ENCODE assay signal across 9 cellular contexts in the genomic region with DNA sequence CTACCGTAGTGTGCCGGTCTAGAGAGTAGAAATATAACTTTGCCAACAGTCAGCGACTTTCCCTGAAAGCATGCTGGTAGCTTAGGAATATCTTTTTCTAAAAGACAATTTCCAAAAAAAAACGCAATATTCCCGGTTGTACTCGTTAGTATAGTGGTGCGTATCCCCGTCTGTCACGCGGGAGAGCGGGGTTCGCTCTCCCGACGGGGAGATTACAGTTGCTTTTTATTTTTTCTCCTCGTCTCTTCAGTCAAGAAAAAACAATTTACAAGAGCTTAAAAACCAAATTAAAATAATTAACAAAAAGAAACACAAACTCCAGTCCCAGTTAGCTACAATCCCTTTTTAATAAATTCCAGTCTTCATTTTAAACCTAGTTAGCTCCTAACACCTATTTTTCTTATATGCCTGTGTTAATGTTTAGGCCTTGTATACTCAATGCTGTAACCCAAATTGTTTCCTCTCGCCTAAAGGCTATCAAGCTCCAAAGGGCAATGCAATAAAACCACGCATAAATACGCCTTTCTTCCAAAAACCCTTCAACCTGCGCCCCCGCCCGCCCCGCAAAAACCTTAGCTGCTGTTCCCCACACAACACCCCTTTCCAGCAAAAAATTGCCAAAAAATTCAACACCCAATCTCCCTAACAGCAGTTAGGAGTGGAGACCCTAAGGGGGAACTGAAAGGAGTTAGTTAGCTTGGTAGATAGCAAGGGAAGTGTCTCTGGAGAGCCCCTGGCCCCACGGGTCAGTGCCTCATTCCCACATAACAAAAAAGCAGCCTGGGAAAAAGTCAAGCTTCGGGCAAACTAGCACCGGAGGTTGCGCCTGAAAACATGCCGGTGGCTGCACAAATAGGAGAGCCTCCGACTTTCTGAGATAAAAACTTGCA. TPM values are rescaled to one million over a fixed set of nuclear protein-coding genes. Genes with fewer than 3 reads are reported as not detected.
A peak's percentile ranks its signal among the peaks of the same experiment; 100 is the strongest.
DNase-seq lines count a peak whose midpoint lies in the region; ATAC-seq and TF ChIP-seq lines count a peak whose summit lies in the region.
"Had no signal": no experiment of that assay in that cellular context is flagged by ENCODE, and none has a peak within 500 bp of the region (broad histone marks: within the 10 kb centered on the region; RNA-seq: fewer than 3 reads in every experiment).

No MANE protein-coding gene starts in this region.

- peak overlapping the region; percentile 15 for H3K4me3 ChIP-seq in AG10803 (ENCODE audit: low read length)
- H3K4me3 ChIP-seq in choroid plexus epithelial cell (ENCODE audit: low read depth, low read length): peak overlapping the region; percentile 68

- DNase-seq in AG10803 (ENCODE audit: low read depth): no peak
- DNase-seq in KBM-7: peak; percentile 40
- peak; percentile 18 for DNase-seq in choroid plexus epithelial cell (ENCODE audit: low read depth)
- peak; percentile 29 for DNase-seq in middle frontal gyrus (ENCODE audit: extremely low spot score, low spot score)
- DNase-seq in stimulated activated CD4-positive, alpha-beta T cell treated with anti-CD3 and anti-CD28 coated beads, Interleukin-4, amount 100 ng/mL, for 1 hour: no peak
- DNase-seq in NCI-H748 (lab: John Stamatoyannopoulos, UW; ENCODE audit: unreplicated experiment): no peak
- DNase-seq in activated CD8-positive, alpha-beta memory T cell treated with anti-CD3 and anti-CD28 coated beads, Interleukin-2, amount 50 U/mL, for 4 hours: no peak
- DNase-seq in sciatic nerve (ENCODE audit: low spot score): no peak
- DNase-seq: gastrocnemius medialis had no signal

- in situ Hi-C loops in KBM-7 (cut with MboI; ENCODE audit: low pct_unique_long_range_greater_than_20kb, low sequenced_read_pairs): no loop called here

- no peak for ATAC-seq in sciatic nerve

- intact Hi-C loops in sciatic nerve (cut with DNase I): no loop called here

- TF ChIP-seq CTCF in AG10803 (conservative IDR thresholded peaks at IDR 0.05; ENCODE audit: low read length) (no peak), choroid plexus epithelial cell (conservative IDR thresholded peaks at IDR 0.05; ENCODE audit: low read depth, low read length) (no peak)

RNA-seq across cellular contexts. Expression of gene HSPA6, which starts 7.9 kb away (rescaled TPM):
- total RNA-seq in sciatic nerve: 13.4 TPM

RNA-seq across cellular contexts. Expression of gene FCGR3A, which starts 17.4 kb away (rescaled TPM):
- total RNA-seq in sciatic nerve: 48.8 TPM

RNA-seq across cellular contexts. Expression of gene FCGR2A, which starts 27.0 kb away (rescaled TPM):
- total RNA-seq in sciatic nerve: 100 TPM

Comparison
In these comparisons a context has a peak if more than half of its experiments do, and no peak if none do; other contexts are left out.
1. DNase-seq: peak in KBM-7 (single experiment), choroid plexus epithelial cell (single experiment) and middle frontal gyrus (single experiment); none in AG10803 (single experiment), stimulated activated CD4-positive, alpha-beta T cell treated with anti-CD3 and anti-CD28 coated beads, Interleukin-4, amount 100 ng/mL, for 1 hour (single experiment), NCI-H748 (single experiment), activated CD8-positive, alpha-beta memory T cell treated with anti-CD3 and anti-CD28 coated beads, Interleukin-2, amount 50 U/mL, for 4 hours (single experiment) and sciatic nerve (single experiment).